15 cellular contexts compared by ENCODE assay signal in genomic region chr1:199084293-199084692, GRCh38.
DNase-seq lines count a peak whose midpoint lies in the region; ATAC-seq, FAIRE-seq and TF ChIP-seq lines count a peak whose summit lies in the region.
"Had no signal": no experiment of that assay in that cellular context is flagged by ENCODE, and none has a peak within 500 bp of the region (broad histone marks: within the 10 kb centered on the region; RNA-seq: fewer than 3 reads in every experiment).

No MANE protein-coding gene starts in this region.

- peak overlapping the region; percentile 42; the same call in 1 of the 2 replicates for H3K9ac ChIP-seq in KMS-11
- H3K9ac ChIP-seq in mesenchymal stem cell (ENCODE audit: low read length) = no peak overlapping the region
- H3K9ac ChIP-seq in HepG2 (ENCODE audit: insufficient read depth, low read depth, low read length) = no peak overlapping the region

- DNase-seq in D721Med (ENCODE audit: insufficient read length, low spot score) (peak; percentile 24), amniotic epithelial cell (ENCODE audit: low read depth) (peak; percentile 57), mesenchymal stem cell (peak; percentile 97), cerebellar cortex (ENCODE audit: low spot score) (no peak), HepG2 (ENCODE audit: low spot score) (no peak)
- DNase-seq in activated T-helper 2 cell treated with anti-CD3 and anti-CD28 coated beads, Interferon-gamma antibody, Interleukin-2, Interleukin-4, amounts not matched to agents 10 μg/mL and 5 μg/mL and 100 μg/mL, durations not matched to agents 14 hours and 24 hours and 36 hours (ENCODE audit: low spot score) = no peak
- DNase-seq: activated CD4-positive, alpha-beta T cell treated with anti-CD3 and anti-CD28 coated beads for 48 hours; activated gamma-delta T cell treated with Interleukin-2 at 50 U/mL for 16 hours; CD8-positive, alpha-beta memory T cell; cortex of kidney; gastrocnemius medialis; left colon; NCI-H446 had no signal

- no peaks in the 10 kb centered on the region for H3K27me3 Mint-ChIP-seq in activated T-helper 2 cell treated with anti-CD3 and anti-CD28 coated beads, Interferon-gamma antibody, Interleukin-2, Interleukin-4, amounts not matched to agents 10 μg/mL and 5 μg/mL and 100 μg/mL, durations not matched to agents 14 hours and 24 hours and 36 hours (ENCODE audit: low read depth)

- no peak overlapping the region for H4K8ac ChIP-seq in mesenchymal stem cell (ENCODE audit: low read length)

- TF ChIP-seq CTCF in D721Med (IDR thresholded peaks at IDR 0.05; ENCODE audit: insufficient read depth, missing control alignments) (no peak), KMS-11 (conservative IDR thresholded peaks at IDR 0.05; ENCODE audit: low read depth, low read length) (no peak), HepG2 (CRISPR knock-in tag; IDR thresholded peaks at IDR 0.05) (no peak)

- H3K27me3 ChIP-seq in KMS-11 (ENCODE audit: insufficient read depth, low read depth) = no peaks in the 10 kb centered on the region
- no peaks in the 10 kb centered on the region for H3K27me3 ChIP-seq in mesenchymal stem cell (ENCODE audit: control insufficient read depth in 1 of 2, insufficient read depth in 1 of 2, low read length in 2 of 2)
- no peaks in the 10 kb centered on the region; a peak in 1 of 5 replicates for H3K27me3 ChIP-seq in HepG2 (ENCODE audit: control insufficient read depth in 1 of 2, insufficient read depth in 2 of 2, low read length in 2 of 2)
- H3K27me3 ChIP-seq: gastrocnemius medialis had no signal

- no CpG with 5 or more reads among the region's 1 CpG for WGBS in mesenchymal stem cell
- 0% methylated on average over 1 of the region's 1 CpG for WGBS in HepG2 (ENCODE audit: low lambda C conversion rate)

- H3K14ac ChIP-seq in mesenchymal stem cell (ENCODE audit: low read length in 2 of 2) = no peak overlapping the region

- H3K4me1 Mint-ChIP-seq in activated T-helper 2 cell treated with anti-CD3 and anti-CD28 coated beads, Interferon-gamma antibody, Interleukin-2, Interleukin-4, amounts not matched to agents 10 μg/mL and 5 μg/mL and 100 μg/mL, durations not matched to agents 14 hours and 24 hours and 36 hours (ENCODE audit: low read depth) = peaks cover 36% of the 10 kb centered on the region

- H3K27ac Mint-ChIP-seq in activated T-helper 2 cell treated with anti-CD3 and anti-CD28 coated beads, Interferon-gamma antibody, Interleukin-2, Interleukin-4, amounts not matched to agents 10 μg/mL and 5 μg/mL and 100 μg/mL, durations not matched to agents 14 hours and 24 hours and 36 hours = no peak overlapping the region
- H3K27ac Mint-ChIP-seq: CD8-positive, alpha-beta memory T cell had no signal

- no peak overlapping the region for H2BK15ac ChIP-seq in mesenchymal stem cell (ENCODE audit: low read depth, poor library complexity, severe bottlenecking)

- peaks cover 20% of the 10 kb centered on the region for H3K36me3 Mint-ChIP-seq in activated T-helper 2 cell treated with anti-CD3 and anti-CD28 coated beads, Interferon-gamma antibody, Interleukin-2, Interleukin-4, amounts not matched to agents 10 μg/mL and 5 μg/mL and 100 μg/mL, durations not matched to agents 14 hours and 24 hours and 36 hours (ENCODE audit: low read depth)

- no TSS peak for BruUV-seq in HepG2 (replicated peaks; lab: Mats Ljungman, UMichigan)

- H4K20me1 ChIP-seq in KMS-11 (ENCODE audit: insufficient read depth) (no peaks in the 10 kb centered on the region), HepG2 (ENCODE audit: insufficient read depth, low read length) (no peaks in the 10 kb centered on the region)

- TF ChIP-seq POLR2A in HepG2 (IDR thresholded peaks at IDR 0.05; ENCODE audit: insufficient read depth in 1 of 2, low read depth in 2 of 2, low read length in 2 of 2) = no peak

- H3K79me1 ChIP-seq in mesenchymal stem cell (replicated peaks; ENCODE audit: low read length, poor library complexity, severe bottlenecking) = no peaks in the 10 kb centered on the region

- no peak for ATAC-seq in GM21786 (IDR thresholded peaks at IDR 0.05; ENCODE audit: unreplicated experiment)
- ATAC-seq in HepG2 = no peak
- ATAC-seq: gastrocnemius medialis, left colon had no signal

- no peak overlapping the region for H4K91ac ChIP-seq in mesenchymal stem cell (ENCODE audit: low read length)

- TF ChIP-seq EP300 in HepG2 (IDR thresholded peaks at IDR 0.05; ENCODE audit: low read depth in 2 of 2, low read length in 2 of 2) (no peak), HepG2 (CRISPR knock-in tag; IDR thresholded peaks at IDR 0.05; ENCODE audit: borderline replicate concordance) (no peak)

- in situ Hi-C loops in HepG2 (cut with HindIII; ENCODE audit: extremely low pct_ligation_motif_present, low pct_unique_long_range_greater_than_20kb) = no loop called here

- no peak overlapping the region for H2BK120ac ChIP-seq in mesenchymal stem cell (ENCODE audit: low read depth, low read length)

- CTCF ChIA-PET in HepG2 (lab: Yijun Ruan, JAX; ENCODE audit: low intra/inter-chr PET ratio, low total read pairs) = no interaction called here

- POLR2A ChIA-PET in HepG2 (lab: Yijun Ruan, JAX) = no interaction called here

- peaks cover 19% of the 10 kb centered on the region for H3K9me3 Mint-ChIP-seq in activated T-helper 2 cell treated with anti-CD3 and anti-CD28 coated beads, Interferon-gamma antibody, Interleukin-2, Interleukin-4, amounts not matched to agents 10 μg/mL and 5 μg/mL and 100 μg/mL, durations not matched to agents 14 hours and 24 hours and 36 hours
- H3K9me3 Mint-ChIP-seq: CD8-positive, alpha-beta memory T cell had no signal

- peak overlapping the region; percentile 66 for H3K27ac ChIP-seq in KMS-11
- no peak overlapping the region for H3K27ac ChIP-seq in mesenchymal stem cell (ENCODE audit: low read length, poor library complexity, severe bottlenecking)
- no peak overlapping the region for H3K27ac ChIP-seq in HepG2 (ENCODE audit: extremely low read length, insufficient read depth, low read length)
- H3K27ac ChIP-seq: gastrocnemius medialis had no signal

- peak overlapping the region; percentile 42 for H2AFZ ChIP-seq in KMS-11 (ENCODE audit: low read depth)
- H2AFZ ChIP-seq in mesenchymal stem cell (ENCODE audit: low read depth, low read length) = no peak overlapping the region
- H2AFZ ChIP-seq in HepG2 (ENCODE audit: low read length) = no peak overlapping the region

- no peak overlapping the region for H2BK5ac ChIP-seq in mesenchymal stem cell (ENCODE audit: low read depth, low read length, poor library complexity, severe bottlenecking)

- H3K23ac ChIP-seq in mesenchymal stem cell (ENCODE audit: low read length in 2 of 2) = no peak overlapping the region

- no peak overlapping the region for H3K4me3 Mint-ChIP-seq in activated T-helper 2 cell treated with anti-CD3 and anti-CD28 coated beads, Interferon-gamma antibody, Interleukin-2, Interleukin-4, amounts not matched to agents 10 μg/mL and 5 μg/mL and 100 μg/mL, durations not matched to agents 14 hours and 24 hours and 36 hours (ENCODE audit: low read depth)
- H3K4me3 Mint-ChIP-seq: CD8-positive, alpha-beta memory T cell had no signal

- H3K4me2 ChIP-seq in KMS-11 = peak overlapping the region; percentile 75
- H3K4me2 ChIP-seq in mesenchymal stem cell (ENCODE audit: low read length, poor library complexity, severe bottlenecking) = no peak overlapping the region
- no peak overlapping the region for H3K4me2 ChIP-seq in HepG2 (ENCODE audit: low read depth, low read length)

- no peak for TF ChIP-seq RAD21 in HepG2 (CRISPR knock-in tag; IDR thresholded peaks at IDR 0.05)

- peak; percentile 96 for FAIRE-seq in D721Med (lab: Jason Lieb, UNC)
- FAIRE-seq in HepG2 (lab: Jason Lieb, UNC) = no peak

- H2AK5ac ChIP-seq in mesenchymal stem cell (ENCODE audit: low read length, severe bottlenecking) = no peak overlapping the region

- no peak overlapping the region for H3K4ac ChIP-seq in mesenchymal stem cell (ENCODE audit: low read depth in 1 of 2, low read length in 2 of 2)

- H3K9me3 ChIP-seq in mesenchymal stem cell (ENCODE audit: control insufficient read depth, low read length) (no peaks in the 10 kb centered on the region), HepG2 (ENCODE audit: low read length) (no peaks in the 10 kb centered on the region)
- H3K9me3 ChIP-seq: gastrocnemius medialis had no signal

- H2BK12ac ChIP-seq in mesenchymal stem cell (ENCODE audit: low read length in 2 of 2) = no peak overlapping the region

- intact Hi-C loops in activated T-helper 2 cell treated with anti-CD3 and anti-CD28 coated beads, Interferon-gamma antibody, Interleukin-2, Interleukin-4, amounts not matched to agents 10 μg/mL and 5 μg/mL and 100 μg/mL, durations not matched to agents 14 hours and 24 hours and 36 hours (cut with micrococcal nuclease) = no loop called here
- intact Hi-C loops in HepG2 (cut with micrococcal nuclease; ENCODE audit: unreplicated experiment) = no loop called here

- peaks cover 99% of the 10 kb centered on the region for H3K4me1 ChIP-seq in KMS-11 (ENCODE audit: low read depth, poor library complexity, severe bottlenecking)
- no peaks in the 10 kb centered on the region for H3K4me1 ChIP-seq in mesenchymal stem cell (ENCODE audit: control insufficient read depth, insufficient read depth, low read depth, low read length)
- no peaks in the 10 kb centered on the region for H3K4me1 ChIP-seq in HepG2 (ENCODE audit: insufficient read depth, low read length)
- H3K4me1 ChIP-seq: gastrocnemius medialis had no signal

- H3K36me3 ChIP-seq in KMS-11 (ENCODE audit: insufficient read depth) (no peaks in the 10 kb centered on the region), mesenchymal stem cell (ENCODE audit: control insufficient read depth in 1 of 2, insufficient read depth in 2 of 2, low read depth in 1 of 2, low read length in 2 of 2) (no peaks in the 10 kb centered on the region), HepG2 (replicated peaks in 1 of 2; ENCODE audit: control insufficient read depth in 1 of 2, insufficient read depth in 2 of 2, low read length in 2 of 2) (no peaks in the 10 kb centered on the region)
- H3K36me3 ChIP-seq: gastrocnemius medialis had no signal

- H3K4me3 ChIP-seq in KMS-11 (IDR thresholded peaks at IDR 0.05; ENCODE audit: insufficient read depth, low read depth, low read length) = no peak overlapping the region
- no peak overlapping the region for H3K4me3 ChIP-seq in mesenchymal stem cell (ENCODE audit: insufficient read depth in 1 of 2, low read depth in 1 of 2, low read length in 2 of 2)
- H3K4me3 ChIP-seq in HepG2 (replicated peaks in 1 of 3; ENCODE audit: insufficient read depth in 1 of 3, low read depth in 2 of 3, low read length in 3 of 3) = no peak overlapping the region
- H3K4me3 ChIP-seq: gastrocnemius medialis had no signal

- H3K79me2 ChIP-seq in KMS-11 (ENCODE audit: insufficient read depth, low read depth) (no peaks in the 10 kb centered on the region), HepG2 (ENCODE audit: insufficient read depth, low read length) (no peaks in the 10 kb centered on the region)

- no peak overlapping the region for H3K18ac ChIP-seq in mesenchymal stem cell (ENCODE audit: low read depth in 1 of 2, low read length in 2 of 2)

TF ChIP-seq in HepG2, 621 proteins besides CTCF, POLR2A, EP300 and RAD21:
- no peak for TF ChIP-seq ZNF253 (CRISPR knock-in tag; IDR thresholded peaks at IDR 0.05; ENCODE audit: borderline replicate concordance)
- no peak for TF ChIP-seq HMG20B (CRISPR knock-in tag; conservative IDR thresholded peaks at IDR 0.05)
- no peak for TF ChIP-seq MED13 (CRISPR knock-in tag; IDR thresholded peaks at IDR 0.05)

Comparison
In these comparisons a context has a peak if more than half of its experiments do, and no peak if none do; other contexts are left out.
1. DNase-seq: peak in D721Med (single experiment), amniotic epithelial cell (single experiment) and mesenchymal stem cell (single experiment); none in cerebellar cortex (single experiment), activated T-helper 2 cell treated with anti-CD3 and anti-CD28 coated beads, Interferon-gamma antibody, Interleukin-2, Interleukin-4, amounts not matched to agents 10 μg/mL and 5 μg/mL and 100 μg/mL, durations not matched to agents 14 hours and 24 hours and 36 hours (single experiment) and HepG2 (single experiment).